ENCODE assay signal across 10 cellular contexts in genomic region chr1:116379674-116380498, GRCh38. TPM values are rescaled to one million over a fixed set of nuclear protein-coding genes. Genes with fewer than 3 reads are reported as not detected.
DNase-seq lines count a peak whose midpoint lies in the region; ATAC-seq and TF ChIP-seq lines count a peak whose summit lies in the region.
"Had no signal": no experiment of that assay in that cellular context is flagged by ENCODE, and none has a peak within 500 bp of the region (broad histone marks: within the 10 kb centered on the region; RNA-seq: fewer than 3 reads in every experiment).

No MANE protein-coding gene starts in this region.

- ATAC-seq in GM23338 (no peak; the same call in 2 of the 3 replicates), HG03108 (IDR thresholded peaks at IDR 0.05; ENCODE audit: unreplicated experiment) (no peak)
- ATAC-seq: PC-3 had no signal

- H3K27me3 Mint-ChIP-seq in CD14-positive monocyte (ENCODE audit: low read depth in 3 of 3) (no peaks in the 10 kb centered on the region), GM23338 (ENCODE audit: insufficient read depth, low read depth, poor library complexity) (no peaks in the 10 kb centered on the region)
- H3K27me3 Mint-ChIP-seq: dendritic cell treated with granulocyte-macrophage colony-stimulating factor and Interleukin-4, amounts not matched to agents 40 ng/mL and 50 ng/mL, for 4 days had no signal

- H3K9me3 Mint-ChIP-seq in CD14-positive monocyte (peaks cover 0 to 2% (median 0%) of the 10 kb centered on the region in 7 donors), GM23338 (no peaks in the 10 kb centered on the region)
- H3K9me3 Mint-ChIP-seq: dendritic cell treated with granulocyte-macrophage colony-stimulating factor and Interleukin-4, amounts not matched to agents 40 ng/mL and 50 ng/mL, for 4 days had no signal

- H3K9ac ChIP-seq in colonic mucosa (ENCODE audit: low read depth in 2 of 2, low read length in 2 of 2), result no peak overlapping the region

- H3K36me3 Mint-ChIP-seq in CD14-positive monocyte (peaks cover 24 to 33% of the 10 kb centered on the region in 2 donors), GM23338 (ENCODE audit: low read depth) (peaks cover 12% of the 10 kb centered on the region)

- no peak overlapping the region for H2AFZ ChIP-seq in GM23338

- H3K9me3 ChIP-seq in colonic mucosa, result no peaks in the 10 kb centered on the region
- no peaks in the 10 kb centered on the region for H3K9me3 ChIP-seq in neutrophil

- no peak for DNase-seq in CD14-positive monocyte (ENCODE audit: low spot score)
- DNase-seq in GM23338 (ENCODE audit: low spot score), result peak; percentile 51
- DNase-seq in colonic mucosa, result peak; percentile 62
- DNase-seq in stimulated activated naive CD4-positive, alpha-beta T cell treated with Interleukin-2 at 50 U/mL for 16 hours (lab: John Stamatoyannopoulos, UW), result no peak
- no peak for DNase-seq in midbrain (lab: John Stamatoyannopoulos, UW)
- DNase-seq in NCI-H510A treated with DMSO at 0.1 percent for 48 hours (lab: John Stamatoyannopoulos, UW), result no peak
- DNase-seq: PC-3 had no signal

- intact Hi-C loops in CD14-positive monocyte (cut with micrococcal nuclease) (loop anchor here in 1 of 2 donors (10.0 kb wide), 3 partner anchors 115 to 615 kb away; no protein-coding TSS in a partner anchor), colonic mucosa (cut with DNase I) (no loop called here)

- H3K27ac ChIP-seq in GM23338 (ENCODE audit: low read depth) (no peak overlapping the region), colonic mucosa (peak overlapping the region; percentile 6), neutrophil (peak overlapping the region; percentile 12)

- peaks cover 98% of the 10 kb centered on the region for H3K79me2 ChIP-seq in GM23338 (replicated peaks; ENCODE audit: insufficient read depth)

- H4K20me1 ChIP-seq in GM23338 (replicated peaks; ENCODE audit: insufficient read depth), result peaks cover 56% of the 10 kb centered on the region

- peak overlapping the region; percentile 14; the same call in 1 of the 2 replicates for H3K4me2 ChIP-seq in GM23338

- H3K4me3 ChIP-seq in GM23338 (no peak overlapping the region), colonic mucosa (no peak overlapping the region), neutrophil (ENCODE audit: low read depth in 1 of 2, low read length in 1 of 2) (no peak overlapping the region)

- H3K27me3 ChIP-seq in GM23338 (ENCODE audit: insufficient read depth) (no peaks in the 10 kb centered on the region), colonic mucosa (no peaks in the 10 kb centered on the region), neutrophil (no peaks in the 10 kb centered on the region)

- peaks cover 77% of the 10 kb centered on the region for H3K4me1 Mint-ChIP-seq in CD14-positive monocyte
- peaks cover 70% of the 10 kb centered on the region for H3K4me1 Mint-ChIP-seq in GM23338

- H3K27ac Mint-ChIP-seq in CD14-positive monocyte (peak overlapping the region; percentile 91 to 98 (median 97)), GM23338 (peak overlapping the region; percentile 49; the same call in 1 of the 2 replicates)
- H3K27ac Mint-ChIP-seq: dendritic cell treated with granulocyte-macrophage colony-stimulating factor and Interleukin-4, amounts not matched to agents 40 ng/mL and 50 ng/mL, for 4 days had no signal

- peaks cover 10% of the 10 kb centered on the region; the same call in 1 of the 2 replicates for H3K36me3 ChIP-seq in GM23338 (ENCODE audit: insufficient read depth)
- no peaks in the 10 kb centered on the region for H3K36me3 ChIP-seq in colonic mucosa
- peaks cover 5% of the 10 kb centered on the region for H3K36me3 ChIP-seq in neutrophil

- H3K9me2 ChIP-seq in GM23338 (ENCODE audit: insufficient read depth), result no peaks in the 10 kb centered on the region

- peak overlapping the region in 1 of 2 donors; percentile 30 for H3K4me3 Mint-ChIP-seq in CD14-positive monocyte
- no peak overlapping the region for H3K4me3 Mint-ChIP-seq in GM23338
- H3K4me3 Mint-ChIP-seq: dendritic cell treated with granulocyte-macrophage colony-stimulating factor and Interleukin-4, amounts not matched to agents 40 ng/mL and 50 ng/mL, for 4 days had no signal

- TF ChIP-seq CTCF in CD14-positive monocyte (IDR thresholded peaks at IDR 0.05) (no peak), GM23338 (conservative IDR thresholded peaks at IDR 0.05; ENCODE audit: low read depth in 2 of 2) (no peak), colonic mucosa (IDR thresholded peaks at IDR 0.05) (no peak), neutrophil (IDR thresholded peaks at IDR 0.05) (no peak)

- H3F3A ChIP-seq in GM23338 (replicated peaks; ENCODE audit: low read depth), result no peaks in the 10 kb centered on the region

- H3K4me1 ChIP-seq in GM23338 (ENCODE audit: insufficient read depth) (peaks cover 57% of the 10 kb centered on the region), colonic mucosa (peaks cover 37% of the 10 kb centered on the region), neutrophil (ENCODE audit: control insufficient read depth in 1 of 2, insufficient read depth in 1 of 2, low read depth in 1 of 2, low read length in 1 of 2) (peaks cover 0 to 14% of the 10 kb centered on the region in 2 experiments)

TF ChIP-seq in GM23338, 12 proteins besides CTCF, POLR2A, EP300 and RAD21 (continues in another document):
- TF ChIP-seq CREB1 (CRISPR knock-in tag; IDR thresholded peaks at IDR 0.05; ENCODE audit: low read depth) (no peak), NANOG (IDR thresholded peaks at IDR 0.05; ENCODE audit: borderline replicate concordance) (no peak), ZNF462 (CRISPR knock-in tag; IDR thresholded peaks at IDR 0.05) (no peak)

RNA-seq across cellular contexts. Expression of gene ATP1A1, which starts 6.8 kb away (rescaled TPM):
- 10 to 100 TPM; 32.3 to 32.7 TPM for polyA plus RNA-seq in CD14-positive monocyte
- total RNA-seq in GM23338 (2014; rRNA removed; shearing (Covaris generic)), result 174 and 202 TPM in 2 replicates
- 114 and 117 TPM in 2 replicates for polyA plus RNA-seq in GM23338 (2016; fragmentation: Nextera tagmentation; extraction: Ambion mirVana)
- total RNA-seq in colonic mucosa, result 100 to 1,000 TPM; 718 to 936 TPM

Comparison
In these comparisons a context has a peak if more than half of its experiments do, and no peak if none do; other contexts are left out.
1. DNase-seq: peak in GM23338 (single experiment) and colonic mucosa (single experiment); none in CD14-positive monocyte (single experiment), stimulated activated naive CD4-positive, alpha-beta T cell treated with Interleukin-2 at 50 U/mL for 16 hours (single experiment), midbrain (single experiment) and NCI-H510A treated with DMSO at 0.1 percent for 48 hours (single experiment).